Comparison of ENCODE assay signal across 8 cellular contexts in genomic region chr15:97904196-97904572, GRCh38. TPM values are rescaled to one million over a fixed set of nuclear protein-coding genes. Genes with fewer than 3 reads are reported as not detected.
DNase-seq lines count a peak whose midpoint lies in the region; ATAC-seq and TF ChIP-seq lines count a peak whose summit lies in the region.

No MANE protein-coding gene starts in this region.

- POLR2A ChIA-PET in WTC11 (lab: Charles Lee) = no interaction called here

- H3K4me3 Mint-ChIP-seq in activated naive CD4-positive, alpha-beta T cell treated with anti-CD3 and anti-CD28 coated beads, Interleukin-2, amount 10 ng/mL, durations not matched to agents 7 days and 5 days = no peak overlapping the region
- H3K4me3 Mint-ChIP-seq in WTC11 (peak overlapping the region; percentile 33; the same call in 1 of the 2 replicates), osteocyte (ENCODE audit: unreplicated experiment) (no peak overlapping the region)

- CTCF ChIA-PET in activated naive CD4-positive, alpha-beta T cell treated with anti-CD3 and anti-CD28 coated beads, Interleukin-2, amount 10 ng/mL, durations not matched to agents 7 days and 5 days (lab: Charles Lee) = interaction anchor here (1.1 to 5.6 kb wide), 4 partner anchors 12 to 391 kb away, joined by 4 to 56 read pairs (median 6); no protein-coding TSS in a partner anchor
- CTCF ChIA-PET in WTC11 (lab: Charles Lee) = interaction anchor here (0.6 to 2.4 kb wide), 9 partner anchors 120 to 524 kb away, joined by 3 to 34 read pairs (median 5); no protein-coding TSS in a partner anchor

- H3K27ac Mint-ChIP-seq in activated naive CD4-positive, alpha-beta T cell treated with anti-CD3 and anti-CD28 coated beads, Interleukin-2, amount 10 ng/mL, durations not matched to agents 7 days and 5 days = no peak overlapping the region
- H3K27ac Mint-ChIP-seq in WTC11 (no peak overlapping the region), osteocyte (ENCODE audit: unreplicated experiment) (no peak overlapping the region)

- peak; percentile 41 for DNase-seq in activated naive CD4-positive, alpha-beta T cell treated with anti-CD3 and anti-CD28 coated beads, Interleukin-2, amount 10 ng/mL, durations not matched to agents 7 days and 5 days
- DNase-seq in activated naive CD4-positive, alpha-beta T cell treated with anti-CD3 and anti-CD28 coated beads, Interleukin-2, amount 50 U/mL, for 16 hours = no peak
- DNase-seq in NCI-H128 (lab: John Stamatoyannopoulos, UW; ENCODE audit: unreplicated experiment) (peak; percentile 17), WTC11 (ENCODE audit: low spot score) (peak; percentile 86), germinal center (ENCODE audit: low spot score) (peak; percentile 40), osteocyte (ENCODE audit: extremely low spot score, unreplicated experiment) (peak; percentile 92)

- peaks cover 25% of the 10 kb centered on the region for H3K27me3 Mint-ChIP-seq in activated naive CD4-positive, alpha-beta T cell treated with anti-CD3 and anti-CD28 coated beads, Interleukin-2, amount 10 ng/mL, durations not matched to agents 7 days and 5 days
- peaks cover 2% of the 10 kb centered on the region for H3K27me3 Mint-ChIP-seq in WTC11 (ENCODE audit: low read depth)
- peaks cover 31% of the 10 kb centered on the region for H3K27me3 Mint-ChIP-seq in osteocyte (ENCODE audit: unreplicated experiment)

- H3K4me1 Mint-ChIP-seq in activated naive CD4-positive, alpha-beta T cell treated with anti-CD3 and anti-CD28 coated beads, Interleukin-2, amount 10 ng/mL, durations not matched to agents 7 days and 5 days = no peaks in the 10 kb centered on the region
- H3K4me1 Mint-ChIP-seq in WTC11 = peaks cover 4% of the 10 kb centered on the region
- H3K4me1 Mint-ChIP-seq in osteocyte (ENCODE audit: unreplicated experiment) = peaks cover 7% of the 10 kb centered on the region

- no peak for TF ChIP-seq CTCF in WTC11 (IDR thresholded peaks at IDR 0.05)
- peak; percentile 85 for TF ChIP-seq CTCF in osteocyte (IDR thresholded peaks at IDR 0.05)

- no peaks in the 10 kb centered on the region for H3K36me3 Mint-ChIP-seq in activated naive CD4-positive, alpha-beta T cell treated with anti-CD3 and anti-CD28 coated beads, Interleukin-2, amount 10 ng/mL, durations not matched to agents 7 days and 5 days
- H3K36me3 Mint-ChIP-seq in WTC11 (no peaks in the 10 kb centered on the region), osteocyte (ENCODE audit: unreplicated experiment) (no peaks in the 10 kb centered on the region)

- H3K9me3 Mint-ChIP-seq in activated naive CD4-positive, alpha-beta T cell treated with anti-CD3 and anti-CD28 coated beads, Interleukin-2, amount 10 ng/mL, durations not matched to agents 7 days and 5 days = no peaks in the 10 kb centered on the region
- H3K9me3 Mint-ChIP-seq in WTC11 (no peaks in the 10 kb centered on the region), osteocyte (ENCODE audit: unreplicated experiment) (no peaks in the 10 kb centered on the region)

- ATAC-seq in WTC11 (peak; percentile 99), GM19467 (IDR thresholded peaks at IDR 0.05; ENCODE audit: unreplicated experiment) (no peak), HG02938 (IDR thresholded peaks at IDR 0.05; ENCODE audit: unreplicated experiment) (no peak)

TF ChIP-seq in WTC11, 78 proteins besides CTCF, POLR2A, EP300 and RAD21:
- TF ChIP-seq TEAD4 (CRISPR knock-in tag; IDR thresholded peaks at IDR 0.05) (no peak), OVOL2 (CRISPR knock-in tag; IDR thresholded peaks at IDR 0.05; ENCODE audit: borderline replicate concordance) (no peak), ETV6 (CRISPR knock-in tag; IDR thresholded peaks at IDR 0.05) (0 out of 2 replicates have a peak, but pooled peaks have one; percentile 28), ZNF232 (CRISPR knock-in tag; IDR thresholded peaks at IDR 0.05) (0 out of 2 replicates have a peak, but pooled peaks have one; percentile 74), CREM (CRISPR knock-in tag; IDR thresholded peaks at IDR 0.05) (no peak), KAT7 (CRISPR knock-in tag; IDR thresholded peaks at IDR 0.05; ENCODE audit: borderline replicate concordance) (no peak), GABPB1 (CRISPR knock-in tag; IDR thresholded peaks at IDR 0.05) (no peak), SMAD3 (CRISPR knock-in tag; IDR thresholded peaks at IDR 0.05; ENCODE audit: borderline replicate concordance) (no peak)
- TF ChIP-seq, protein P1, sequence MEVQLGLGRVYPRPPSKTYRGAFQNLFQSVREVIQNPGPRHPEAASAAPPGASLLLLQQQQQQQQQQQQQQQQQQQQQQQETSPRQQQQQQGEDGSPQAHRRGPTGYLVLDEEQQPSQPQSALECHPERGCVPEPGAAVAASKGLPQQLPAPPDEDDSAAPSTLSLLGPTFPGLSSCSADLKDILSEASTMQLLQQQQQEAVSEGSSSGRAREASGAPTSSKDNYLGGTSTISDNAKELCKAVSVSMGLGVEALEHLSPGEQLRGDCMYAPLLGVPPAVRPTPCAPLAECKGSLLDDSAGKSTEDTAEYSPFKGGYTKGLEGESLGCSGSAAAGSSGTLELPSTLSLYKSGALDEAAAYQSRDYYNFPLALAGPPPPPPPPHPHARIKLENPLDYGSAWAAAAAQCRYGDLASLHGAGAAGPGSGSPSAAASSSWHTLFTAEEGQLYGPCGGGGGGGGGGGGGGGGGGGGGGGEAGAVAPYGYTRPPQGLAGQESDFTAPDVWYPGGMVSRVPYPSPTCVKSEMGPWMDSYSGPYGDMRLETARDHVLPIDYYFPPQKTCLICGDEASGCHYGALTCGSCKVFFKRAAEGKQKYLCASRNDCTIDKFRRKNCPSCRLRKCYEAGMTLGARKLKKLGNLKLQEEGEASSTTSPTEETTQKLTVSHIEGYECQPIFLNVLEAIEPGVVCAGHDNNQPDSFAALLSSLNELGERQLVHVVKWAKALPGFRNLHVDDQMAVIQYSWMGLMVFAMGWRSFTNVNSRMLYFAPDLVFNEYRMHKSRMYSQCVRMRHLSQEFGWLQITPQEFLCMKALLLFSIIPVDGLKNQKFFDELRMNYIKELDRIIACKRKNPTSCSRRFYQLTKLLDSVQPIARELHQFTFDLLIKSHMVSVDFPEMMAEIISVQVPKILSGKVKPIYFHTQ (CRISPR knock-in tag; IDR thresholded peaks at IDR 0.05) = no peak
- TF ChIP-seq, protein P2, sequence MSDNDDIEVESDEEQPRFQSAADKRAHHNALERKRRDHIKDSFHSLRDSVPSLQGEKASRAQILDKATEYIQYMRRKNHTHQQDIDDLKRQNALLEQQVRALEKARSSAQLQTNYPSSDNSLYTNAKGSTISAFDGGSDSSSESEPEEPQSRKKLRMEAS (CRISPR knock-in tag; IDR thresholded peaks at IDR 0.05) = peak; percentile 56

RNA-seq across cellular contexts. Expression of gene ARRDC4, which starts 56.3 kb away (rescaled TPM):
- total RNA-seq in WTC11 (2021) (9.0 to 14.3 TPM (median 14.0 TPM) in 3 replicates), osteocyte (14.9 and 15.3 TPM in 2 replicates)
